8 cellular contexts compared by ENCODE assay signal in the genomic region with DNA sequence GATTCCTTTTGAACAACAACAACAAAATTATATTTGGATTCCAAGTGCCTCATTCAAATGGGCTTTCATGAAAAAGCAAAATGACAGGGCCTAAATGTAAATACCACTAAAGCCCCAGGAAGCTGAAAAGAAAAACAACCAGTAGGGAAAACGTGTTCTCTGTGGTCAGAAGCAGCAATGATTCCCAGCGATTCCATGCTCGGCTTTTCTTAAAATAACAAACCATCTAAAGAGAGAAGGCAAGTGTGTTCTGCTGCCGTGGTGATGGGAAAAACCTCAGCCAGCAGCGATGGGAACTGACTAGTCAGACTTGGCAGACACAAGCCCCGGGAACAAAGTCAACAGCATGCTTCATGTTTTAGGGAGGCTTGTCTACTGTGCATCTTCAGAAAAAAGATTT.
A peak's percentile ranks its signal among the peaks of the same experiment; 100 is the strongest.
DNase-seq lines count a peak whose midpoint lies in the region; ATAC-seq, FAIRE-seq and TF ChIP-seq lines count a peak whose summit lies in the region.

No MANE protein-coding gene starts in this region.

- H3K79me2 ChIP-seq in GM12878 (ENCODE audit: control insufficient read depth, insufficient read depth, low read length): peaks cover 85% of the 10 kb centered on the region

- H2AFZ ChIP-seq in GM12878 (ENCODE audit: control insufficient read depth, low read depth, low read length): no peak overlapping the region

- H3K9ac ChIP-seq in GM12878 (ENCODE audit: control insufficient read depth, insufficient read depth, low read length): no peak overlapping the region

- TF ChIP-seq CTCF in GM12878 (IDR thresholded peaks at IDR 0.05 in 2 of 3, conservative IDR thresholded peaks at IDR 0.05 in 1 of 3; ENCODE audit: control insufficient read depth in 2 of 3, extremely low read depth in 1 of 3, insufficient read depth in 1 of 3, low read depth in 3 of 3, low read length in 3 of 3) (no peak), sigmoid colon (IDR thresholded peaks at IDR 0.05) (no peak)

- TF ChIP-seq POLR2A in GM12878 (IDR thresholded peaks at IDR 0.05; ENCODE audit: low read depth, low read length) (no peak), sigmoid colon (IDR thresholded peaks at IDR 0.05) (no peak)

- WGBS in GM12878 (ENCODE audit: insufficient coverage, insufficient replicate concordance, low lambda C conversion rate, missing lambda C conversion rate): 89% methylated on average over 6 of the region's 6 CpGs
- WGBS in right cardiac atrium: 14% methylated on average over 6 of the region's 6 CpGs
- 63 to 71% methylated on average over 6 of the region's 6 CpGs for WGBS in sigmoid colon, 2 donors

- POLR2A ChIA-PET in GM12878 (lab: Charles Lee): interaction anchor here (0.6 kb wide), 1 partner anchor 51 kb away, joined by 4 read pairs; no protein-coding TSS in a partner anchor

- intact Hi-C loops in GM12878 (cut with micrococcal nuclease; ENCODE audit: unreplicated experiment): no loop called here
- intact Hi-C loops in right cardiac atrium (cut with DNase I): no loop called here
- intact Hi-C loops in sigmoid colon (cut with DNase I): no loop called here

- H4K20me1 ChIP-seq in GM12878 (ENCODE audit: control insufficient read depth, insufficient read depth): no peaks in the 10 kb centered on the region

- RAD21 ChIA-PET in GM12878 (lab: Charles Lee; ENCODE audit: unreplicated experiment): no interaction called here

- CTCF ChIA-PET in GM12878 (lab: Yijun Ruan, JAX): no interaction called here

- H3K27ac ChIP-seq in GM12878 (ENCODE audit: control insufficient read depth, insufficient read depth) (peak overlapping the region; percentile 38; the same call in 1 of the 2 replicates), right cardiac atrium (ENCODE audit: low read length) (peak overlapping the region; percentile 88), sigmoid colon (peak overlapping the region; percentile 66 to 86 (median 82))

- TF ChIP-seq EP300 in GM12878 (IDR thresholded peaks at IDR 0.05; ENCODE audit: borderline replicate concordance in 1 of 2, control insufficient read depth in 1 of 2, low read depth in 2 of 2, low read length in 2 of 2) (no peak), sigmoid colon (IDR thresholded peaks at IDR 0.05) (peak in 1 of 4 donors; percentile 52)

- H3K4me1 ChIP-seq in GM12878 (ENCODE audit: control insufficient read depth, insufficient read depth, low read length) (peaks cover 13% of the 10 kb centered on the region), right cardiac atrium (ENCODE audit: control insufficient read depth, insufficient read depth, low read length) (no peaks in the 10 kb centered on the region), sigmoid colon (peaks cover 0 to 28% (median 12%) of the 10 kb centered on the region in 4 donors)

- TF ChIP-seq RAD21 in GM12878 (IDR thresholded peaks at IDR 0.05; ENCODE audit: insufficient read depth, low read depth, low read length): no peak

- SMC1A ChIA-PET in GM12878 (lab: Charles Lee; ENCODE audit: uncharacterized antibody, unreplicated experiment): interaction anchor here (1.0 to 1.9 kb wide), 7 partner anchors 10 to 42 kb away, joined by 3 to 6 read pairs (median 3); no protein-coding TSS in a partner anchor

- DNase-seq in GM04504 (ENCODE audit: low read depth) (peak; percentile 75), GM12878 (ENCODE audit: low read depth, low spot score) (no peak), right cardiac atrium (peak; percentile 70 to 89 (median 81)), sigmoid colon (peak; percentile 92), COLO829 (ENCODE audit: low spot score) (no peak)

- H3K36me3 ChIP-seq in GM12878 (ENCODE audit: control insufficient read depth in 2 of 2, insufficient read depth in 2 of 2, low read length in 1 of 2) (no peaks in the 10 kb centered on the region), sigmoid colon (no peaks in the 10 kb centered on the region)

- no TSS peak for BruUV-seq in GM12878 (replicated peaks; lab: Mats Ljungman, UMichigan)

- in situ Hi-C loops in GM12878 (cut with MboI): no loop called here

- H3K27me3 ChIP-seq in GM12878 (replicated peaks in 1 of 2; ENCODE audit: control insufficient read depth in 2 of 2, insufficient read depth in 2 of 2, low read length in 1 of 2) (no peaks in the 10 kb centered on the region), right cardiac atrium (ENCODE audit: control insufficient read depth, insufficient read depth) (no peaks in the 10 kb centered on the region), sigmoid colon (no peaks in the 10 kb centered on the region)

- H3K4me2 ChIP-seq in GM12878 (ENCODE audit: control insufficient read depth, insufficient read depth): no peak overlapping the region

- ATAC-seq in GM12878 (peak; percentile 15), right cardiac atrium (peak; percentile 85 to 95), HG03280 (IDR thresholded peaks at IDR 0.05; ENCODE audit: unreplicated experiment) (no peak), GM19023 (IDR thresholded peaks at IDR 0.05; ENCODE audit: unreplicated experiment) (no peak), GM19397 (IDR thresholded peaks at IDR 0.05; ENCODE audit: unreplicated experiment) (no peak)

- H3K4me3 ChIP-seq in GM12878 (no peak overlapping the region), right cardiac atrium (ENCODE audit: low read length) (no peak overlapping the region), sigmoid colon (peak overlapping the region in 2 of 4 donors; percentile 9 to 18)

- peaks cover 19% of the 10 kb centered on the region; the same call in 2 of the 3 replicates for H3K9me3 ChIP-seq in GM12878 (replicated peaks; ENCODE audit: control insufficient read depth, insufficient read depth, low read length)
- H3K9me3 ChIP-seq in right cardiac atrium (ENCODE audit: control insufficient read depth, low read length): no peaks in the 10 kb centered on the region
- H3K9me3 ChIP-seq in sigmoid colon: no peaks in the 10 kb centered on the region

- FAIRE-seq in GM12878 (lab: Jason Lieb, UNC): no peak

TF ChIP-seq in GM12878, 131 proteins besides CTCF, POLR2A, EP300 and RAD21:
- TF ChIP-seq, protein P1, sequence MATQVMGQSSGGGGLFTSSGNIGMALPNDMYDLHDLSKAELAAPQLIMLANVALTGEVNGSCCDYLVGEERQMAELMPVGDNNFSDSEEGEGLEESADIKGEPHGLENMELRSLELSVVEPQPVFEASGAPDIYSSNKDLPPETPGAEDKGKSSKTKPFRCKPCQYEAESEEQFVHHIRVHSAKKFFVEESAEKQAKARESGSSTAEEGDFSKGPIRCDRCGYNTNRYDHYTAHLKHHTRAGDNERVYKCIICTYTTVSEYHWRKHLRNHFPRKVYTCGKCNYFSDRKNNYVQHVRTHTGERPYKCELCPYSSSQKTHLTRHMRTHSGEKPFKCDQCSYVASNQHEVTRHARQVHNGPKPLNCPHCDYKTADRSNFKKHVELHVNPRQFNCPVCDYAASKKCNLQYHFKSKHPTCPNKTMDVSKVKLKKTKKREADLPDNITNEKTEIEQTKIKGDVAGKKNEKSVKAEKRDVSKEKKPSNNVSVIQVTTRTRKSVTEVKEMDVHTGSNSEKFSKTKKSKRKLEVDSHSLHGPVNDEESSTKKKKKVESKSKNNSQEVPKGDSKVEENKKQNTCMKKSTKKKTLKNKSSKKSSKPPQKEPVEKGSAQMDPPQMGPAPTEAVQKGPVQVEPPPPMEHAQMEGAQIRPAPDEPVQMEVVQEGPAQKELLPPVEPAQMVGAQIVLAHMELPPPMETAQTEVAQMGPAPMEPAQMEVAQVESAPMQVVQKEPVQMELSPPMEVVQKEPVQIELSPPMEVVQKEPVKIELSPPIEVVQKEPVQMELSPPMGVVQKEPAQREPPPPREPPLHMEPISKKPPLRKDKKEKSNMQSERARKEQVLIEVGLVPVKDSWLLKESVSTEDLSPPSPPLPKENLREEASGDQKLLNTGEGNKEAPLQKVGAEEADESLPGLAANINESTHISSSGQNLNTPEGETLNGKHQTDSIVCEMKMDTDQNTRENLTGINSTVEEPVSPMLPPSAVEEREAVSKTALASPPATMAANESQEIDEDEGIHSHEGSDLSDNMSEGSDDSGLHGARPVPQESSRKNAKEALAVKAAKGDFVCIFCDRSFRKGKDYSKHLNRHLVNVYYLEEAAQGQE (IDR thresholded peaks at IDR 0.05; ENCODE audit: low read depth, low read length): no peak
- TF ChIP-seq PML (IDR thresholded peaks at IDR 0.05; ENCODE audit: low read length) (no peak), ZNF207 (IDR thresholded peaks at IDR 0.05; ENCODE audit: borderline replicate concordance) (no peak), CHD1 (IDR thresholded peaks at IDR 0.05; ENCODE audit: low read depth, low read length) (no peak), SPI1 (IDR thresholded peaks at IDR 0.05; ENCODE audit: borderline replicate concordance, insufficient read depth, low read depth, low read length) (no peak), MEF2B (IDR thresholded peaks at IDR 0.05; ENCODE audit: partially characterized antibody, poor library complexity, severe bottlenecking) (no peak), HDGF (IDR thresholded peaks at IDR 0.05) (no peak), SUPT20H (IDR thresholded peaks at IDR 0.05; ENCODE audit: borderline replicate concordance, control insufficient read depth, low read depth, low read length) (no peak), KDM1A (IDR thresholded peaks at IDR 0.05; ENCODE audit: borderline replicate concordance) (no peak)

Comparison
In these comparisons a context has a peak if more than half of its experiments do, and no peak if none do; other contexts are left out.
1. DNase-seq: peak in GM04504 (single experiment), right cardiac atrium (3 of 3) and sigmoid colon (single experiment); none in GM12878 (single experiment) and COLO829 (single experiment).
2. ATAC-seq: peak in GM12878 (single experiment) and right cardiac atrium (2 of 2); none in HG03280 (single experiment), GM19023 (single experiment) and GM19397 (single experiment).
3. H3K27ac ChIP-seq: peak in every context shown above with its lines; median percentile 88 in right cardiac atrium; 82 in sigmoid colon; 38 in GM12878.